9 cellular contexts compared by ENCODE assay signal in genomic region chr16:28182183-28182582, GRCh38. TPM values are rescaled to one million over a fixed set of nuclear protein-coding genes. Genes with fewer than 3 reads are reported as not detected.
A peak's percentile ranks its signal among the peaks of the same experiment; 100 is the strongest.
DNase-seq lines count a peak whose midpoint lies in the region; ATAC-seq and TF ChIP-seq lines count a peak whose summit lies in the region.
"Had no signal": no experiment of that assay in that cellular context is flagged by ENCODE, and none has a peak within 500 bp of the region (broad histone marks: within the 10 kb centered on the region; RNA-seq: fewer than 3 reads in every experiment).

No MANE protein-coding gene starts in this region.

- H3K4me3 ChIP-seq in IMR-90 (ENCODE audit: insufficient read depth, low read depth, low read length): no peak overlapping the region

- TF ChIP-seq CTCF in IMR-90 (conservative IDR thresholded peaks at IDR 0.05; ENCODE audit: low read depth, low read length): no peak

- dilution Hi-C loops in IMR-90 (cut with HindIII; ENCODE audit: low sequenced_read_pairs, unreplicated experiment): no loop called here

- H3K18ac ChIP-seq in IMR-90 (ENCODE audit: low read depth, low read length): peak overlapping the region; percentile 83

- intact Hi-C loops in IMR-90 (cut with micrococcal nuclease) (no loop called here), left ventricle myocardium superior (cut with micrococcal nuclease) (no loop called here)

- peak overlapping the region; percentile 95 for H2AK5ac ChIP-seq in IMR-90 (ENCODE audit: low read depth, low read length)

- peak overlapping the region; percentile 87 for H2BK5ac ChIP-seq in IMR-90 (ENCODE audit: low read depth, low read length, poor library complexity, severe bottlenecking)

- peaks cover 22 to 84% of the 10 kb centered on the region in 2 experiments for H3K79me1 ChIP-seq in IMR-90 (ENCODE audit: low read depth in 1 of 2, low read length in 2 of 2)

- H3K36me3 ChIP-seq in IMR-90 (ENCODE audit: control insufficient read depth, insufficient read depth, low read length): peaks cover 10% of the 10 kb centered on the region

- peak overlapping the region; percentile 91; the same call in 2 of the 3 replicates for H2BK15ac ChIP-seq in IMR-90 (ENCODE audit: low read depth, low read length)

- CTCF ChIA-PET in IMR-90 (lab: Yijun Ruan, JAX): interaction anchor here (1.5 kb wide), 1 partner anchor 8 kb away, joined by 4 read pairs; no protein-coding TSS in a partner anchor

- H2AFZ ChIP-seq in IMR-90 (replicated peaks; ENCODE audit: low read length, poor library complexity): no peak overlapping the region

- in situ Hi-C loops in IMR-90 (cut with MboI; ENCODE audit: low sequenced_read_pairs): no loop called here

- no peaks in the 10 kb centered on the region for H3K9me3 ChIP-seq in IMR-90 (ENCODE audit: control insufficient read depth, insufficient read depth, low read length)

- no peak for TF ChIP-seq POLR2A in IMR-90 (IDR thresholded peaks at IDR 0.05; ENCODE audit: low read depth, low read length)

- peak; percentile 66 for DNase-seq in IMR-90
- peak; percentile 70 for DNase-seq in activated CD8-positive, alpha-beta memory T cell treated with anti-CD3 and anti-CD28 coated beads, Interleukin-2, amount 50 U/mL, for 48 hours
- DNase-seq in left ventricle myocardium superior: no peak
- peak; percentile 53 to 54 for DNase-seq in stimulated activated CD8-positive, alpha-beta memory T cell treated with anti-CD3 and anti-CD28 coated beads, Interleukin-15, amount 100 ng/mL, for 48 hours (ENCODE audit: low read depth in 2 of 2)
- DNase-seq in NCI-H82 treated with DMSO at 0.1 percent for 48 hours (lab: John Stamatoyannopoulos, UW; ENCODE audit: unreplicated experiment): no peak
- DNase-seq in SW480 (ENCODE audit: low spot score): no peak
- no peak for DNase-seq in NCI-H2196 treated with DMSO at 0.1 percent for 48 hours (lab: John Stamatoyannopoulos, UW; ENCODE audit: unreplicated experiment)
- DNase-seq: NCI-H1105 had no signal

- peak overlapping the region; percentile 17 to 75; a peak in 3 of 4 replicates for H4K8ac ChIP-seq in IMR-90 (ENCODE audit: low read depth in 2 of 2, low read length in 2 of 2)

- peak overlapping the region; percentile 19; the same call in 1 of the 2 replicates for H3K9ac ChIP-seq in IMR-90 (ENCODE audit: low read depth, low read length)

- H3K4me1 ChIP-seq in IMR-90 (ENCODE audit: control insufficient read depth, insufficient read depth, low read length): peaks cover 36% of the 10 kb centered on the region

- H3K27ac ChIP-seq in IMR-90 (ENCODE audit: insufficient read depth, low read length): peak overlapping the region; percentile 93

- peak overlapping the region; percentile 80 for H2AK9ac ChIP-seq in IMR-90 (replicated peaks; ENCODE audit: low read depth, low read length, poor library complexity)

- H3K14ac ChIP-seq in IMR-90 (replicated peaks; ENCODE audit: low read depth, low read length): peak overlapping the region; percentile 86

- H3K4me2 ChIP-seq in IMR-90 (ENCODE audit: low read depth, low read length): no peak overlapping the region; the same call in 1 of the 2 replicates

- peak overlapping the region; percentile 86 for H3K4ac ChIP-seq in IMR-90 (ENCODE audit: low read depth, low read length)

- peak overlapping the region; percentile 69 for H4K91ac ChIP-seq in IMR-90 (ENCODE audit: insufficient read depth, low read depth, low read length)

- no peak for TF ChIP-seq RAD21 in IMR-90 (IDR thresholded peaks at IDR 0.05; ENCODE audit: low read length)

- H4K5ac ChIP-seq in IMR-90 (ENCODE audit: low read depth, low read length): peak overlapping the region; percentile 63

- no TSS peak for BruUV-seq in IMR-90 (replicated peaks; lab: Mats Ljungman, UMichigan)

- peaks cover 32% of the 10 kb centered on the region for H4K20me1 ChIP-seq in IMR-90 (ENCODE audit: insufficient read depth, low read length)

- H3K56ac ChIP-seq in IMR-90 (ENCODE audit: extremely low read depth, insufficient read depth, low read length): no peak overlapping the region

- H3K23ac ChIP-seq in IMR-90 (ENCODE audit: low read depth, low read length): peak overlapping the region; percentile 79; the same call in 1 of the 2 replicates

- peak overlapping the region; percentile 85 for H2BK120ac ChIP-seq in IMR-90 (ENCODE audit: low read depth, low read length)

- H3K9me1 ChIP-seq in IMR-90 (ENCODE audit: insufficient read depth, low read length): peaks cover 34% of the 10 kb centered on the region

- peak; percentile 15; the same call in 1 of the 2 replicates for ATAC-seq in IMR-90 (ENCODE audit: low read depth)
- peak; percentile 50 for ATAC-seq in left ventricle myocardium superior
- no peak for ATAC-seq in GM21825 (IDR thresholded peaks at IDR 0.05; ENCODE audit: unreplicated experiment)

- POLR2A ChIA-PET in IMR-90 (lab: Charles Lee; ENCODE audit: unreplicated experiment): interaction anchor here (0.6 kb wide), 1 partner anchor 72 kb away, joined by 3 read pairs; no protein-coding TSS in a partner anchor

- WGBS in IMR-90 (ENCODE audit: extremely low coverage in 2 of 2, insufficient read length in 1 of 2), 2 experiments: 81% methylated on average over 3 of the region's 7 CpGs; no CpG with 5 or more reads in 1 of the 2 experiments

- H2BK20ac ChIP-seq in IMR-90 (ENCODE audit: low read depth, low read length): peak overlapping the region; percentile 81; the same call in 1 of the 2 replicates

- H3K27me3 ChIP-seq in IMR-90 (ENCODE audit: control insufficient read depth, insufficient read depth, low read length): no peaks in the 10 kb centered on the region

TF ChIP-seq in IMR-90, 13 proteins besides CTCF, POLR2A, EP300 and RAD21:
- TF ChIP-seq, protein P1, sequence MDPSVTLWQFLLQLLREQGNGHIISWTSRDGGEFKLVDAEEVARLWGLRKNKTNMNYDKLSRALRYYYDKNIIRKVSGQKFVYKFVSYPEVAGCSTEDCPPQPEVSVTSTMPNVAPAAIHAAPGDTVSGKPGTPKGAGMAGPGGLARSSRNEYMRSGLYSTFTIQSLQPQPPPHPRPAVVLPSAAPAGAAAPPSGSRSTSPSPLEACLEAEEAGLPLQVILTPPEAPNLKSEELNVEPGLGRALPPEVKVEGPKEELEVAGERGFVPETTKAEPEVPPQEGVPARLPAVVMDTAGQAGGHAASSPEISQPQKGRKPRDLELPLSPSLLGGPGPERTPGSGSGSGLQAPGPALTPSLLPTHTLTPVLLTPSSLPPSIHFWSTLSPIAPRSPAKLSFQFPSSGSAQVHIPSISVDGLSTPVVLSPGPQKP (IDR thresholded peaks at IDR 0.05; ENCODE audit: borderline replicate concordance, low read depth, low read length): no peak
- TF ChIP-seq BHLHE40 (IDR thresholded peaks at IDR 0.05; ENCODE audit: low read depth, low read length): peak; percentile 79
- TF ChIP-seq CEBPB (IDR thresholded peaks at IDR 0.05; ENCODE audit: low read depth, low read length): no peak
- no peak for TF ChIP-seq MXI1 (IDR thresholded peaks at IDR 0.05; ENCODE audit: borderline replicate concordance, low read depth, low read length)
- no peak for TF ChIP-seq MAZ (IDR thresholded peaks at IDR 0.05; ENCODE audit: borderline replicate concordance, low read depth, low read length)
- TF ChIP-seq RFX5 (IDR thresholded peaks at IDR 0.05; ENCODE audit: low read depth, low read length): no peak
- TF ChIP-seq FOS (IDR thresholded peaks at IDR 0.05; ENCODE audit: low read depth, low read length): no peak

RNA-seq across cellular contexts. Expression of gene XPO6, which starts 29.6 kb away (rescaled TPM):
- total RNA-seq in IMR-90 (2012; rRNA removed) (103 and 108 TPM in 2 replicates), left ventricle myocardium superior (25.7 TPM)
- polyA plus RNA-seq in IMR-90 (2012; rRNA removed): 184 and 202 TPM in 2 replicates
- 213 and 433 TPM in 2 replicates for polyA plus RNA-seq in IMR-90 (2012; cell fraction: cytosol; rRNA removed)
- polyA plus RNA-seq in IMR-90 (2012; cell fraction: nucleus; rRNA removed; ENCODE audit: low replicate concordance): 272 and 467 TPM in 2 replicates

Comparison
In these comparisons a context has a peak if more than half of its experiments do, and no peak if none do; other contexts are left out.
1. DNase-seq: peak in IMR-90 (single experiment), activated CD8-positive, alpha-beta memory T cell treated with anti-CD3 and anti-CD28 coated beads, Interleukin-2, amount 50 U/mL, for 48 hours (single experiment) and stimulated activated CD8-positive, alpha-beta memory T cell treated with anti-CD3 and anti-CD28 coated beads, Interleukin-15, amount 100 ng/mL, for 48 hours (2 of 2); none in left ventricle myocardium superior (single experiment), NCI-H82 treated with DMSO at 0.1 percent for 48 hours (single experiment), SW480 (single experiment) and NCI-H2196 treated with DMSO at 0.1 percent for 48 hours (single experiment).